ENCODE assay signal across 29 cellular contexts in the genomic region with DNA sequence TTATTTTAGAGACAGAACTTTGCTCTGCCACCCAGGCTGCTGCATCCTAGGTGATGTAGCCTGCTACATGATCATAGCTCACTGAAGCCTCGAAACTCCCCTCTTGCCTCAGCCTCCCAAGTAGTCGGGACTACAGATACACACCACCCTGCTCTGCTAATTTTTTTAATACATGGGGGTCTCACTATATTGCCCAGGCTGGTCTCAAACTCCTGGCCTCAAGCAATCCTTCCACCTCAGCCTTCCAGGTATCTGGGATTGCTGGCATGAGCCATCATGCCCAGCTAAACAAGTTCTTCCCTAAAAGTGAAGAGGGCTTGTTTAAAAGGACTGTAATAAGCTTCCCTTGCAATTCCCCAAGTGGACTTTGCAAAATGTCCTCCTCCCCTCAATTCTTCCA.
"Had no signal": no experiment of that assay in that cellular context is flagged by ENCODE, and none has a peak within 500 bp of the region (broad histone marks: within the 10 kb centered on the region; RNA-seq: fewer than 3 reads in every experiment).

No MANE protein-coding gene starts in this region.

- H3K9me3 ChIP-seq: left lung, neutrophil, right atrium auricular region, right lobe of liver, transverse colon, upper lobe of left lung had no signal

- H2AFZ ChIP-seq: hepatocyte, neural progenitor cell, parathyroid adenoma had no signal

- H3K4me2 ChIP-seq: hepatocyte, smooth muscle cell had no signal

- H3K4me1 ChIP-seq: left lung, parathyroid adenoma, right atrium auricular region, right lobe of liver, upper lobe of left lung had no signal

- H3K36me3 Mint-ChIP-seq: immature natural killer cell; mesothelial cell of epicardium; naive B cell; natural killer cell; neural progenitor cell; stimulated activated memory B cell treated with anti-CD40 and anti-IgM and Interleukin-4, amounts not matched to agents 10 μg/mL and 1 μg/mL and 100 μg/mL, for 72 hours had no signal

- H3K9me3 Mint-ChIP-seq: mesothelial cell of epicardium; naive B cell; nephron progenitor cell; neural progenitor cell; stimulated activated memory B cell treated with anti-CD40 and anti-IgM and Interleukin-4, amounts not matched to agents 10 μg/mL and 1 μg/mL and 100 μg/mL, for 72 hours; stimulated activated naive CD8-positive, alpha-beta T cell treated with anti-CD3 and anti-CD28 coated beads, Interleukin-15, amount 100 ng/mL, for 72 hours had no signal

- H3K27ac Mint-ChIP-seq: immature natural killer cell; mesothelial cell of epicardium; naive B cell; natural killer cell; nephron progenitor cell; stimulated activated memory B cell treated with anti-CD40 and anti-IgM and Interleukin-4, amounts not matched to agents 10 μg/mL and 1 μg/mL and 100 μg/mL, for 72 hours; stimulated activated naive CD8-positive, alpha-beta T cell treated with anti-CD3 and anti-CD28 coated beads, Interleukin-15, amount 100 ng/mL, for 72 hours had no signal

- DNase-seq: immature natural killer cell; kidney; left colon; left lung; naive B cell; natural killer cell; nephron progenitor cell; occipital lobe; right lobe of liver; stimulated activated CD4-positive, alpha-beta T cell treated with anti-CD3 and anti-CD28 coated beads, Interleukin-1b, Interleukin-23, amount 100 ng/mL, for 48 hours; stimulated activated CD4-positive, alpha-beta T cell treated with anti-CD3 and anti-CD28 coated beads, Interleukin-2, amount 100 ng/mL, for 48 hours; stimulated activated CD4-positive, alpha-beta T cell treated with anti-CD3 and anti-CD28 coated beads, Interleukin-4, amount 100 ng/mL, for 4 hours; stimulated activated CD8-positive, alpha-beta memory T cell treated with anti-CD3 and anti-CD28 coated beads, Interleukin-4, amount 100 ng/mL, for 48 hours; stimulated activated naive CD4-positive, alpha-beta T cell treated with Interleukin-2 at 50 U/mL for 16 hours; stimulated activated naive CD8-positive, alpha-beta T cell treated with anti-CD3 and anti-CD28 coated beads, Interleukin-15, amount 100 ng/mL, for 72 hours; substantia nigra; transverse colon; upper lobe of left lung had no signal

- ATAC-seq: left colon; left lung; natural killer cell; right lobe of liver; stimulated activated memory B cell treated with anti-CD40 and anti-IgM and Interleukin-4, amounts not matched to agents 10 μg/mL and 1 μg/mL and 100 μg/mL, for 72 hours; stimulated activated naive CD8-positive, alpha-beta T cell treated with anti-CD3 and anti-CD28 coated beads, Interleukin-15, amount 100 ng/mL, for 72 hours had no signal

- H3K79me2 ChIP-seq: hepatocyte, parathyroid adenoma had no signal

- H3K4me3 ChIP-seq: hepatocyte, left lung, lung, neural progenitor cell, right atrium auricular region, right lobe of liver, smooth muscle cell, transverse colon, upper lobe of left lung had no signal

- H3K36me3 ChIP-seq: left lung, neural progenitor cell, neutrophil, right atrium auricular region, right lobe of liver, transverse colon, upper lobe of left lung had no signal

- H3K4me1 Mint-ChIP-seq: immature natural killer cell; naive B cell; natural killer cell; stimulated activated memory B cell treated with anti-CD40 and anti-IgM and Interleukin-4, amounts not matched to agents 10 μg/mL and 1 μg/mL and 100 μg/mL, for 72 hours; stimulated activated naive CD8-positive, alpha-beta T cell treated with anti-CD3 and anti-CD28 coated beads, Interleukin-15, amount 100 ng/mL, for 72 hours had no signal

- H3K27me3 ChIP-seq: hepatocyte, left lung, neural progenitor cell, neutrophil, right atrium auricular region, right lobe of liver, transverse colon, upper lobe of left lung had no signal

- H3K27me3 Mint-ChIP-seq: naive B cell; stimulated activated memory B cell treated with anti-CD40 and anti-IgM and Interleukin-4, amounts not matched to agents 10 μg/mL and 1 μg/mL and 100 μg/mL, for 72 hours had no signal

- FAIRE-seq: islet of Langerhans, kidney, urothelium cell line had no signal

- H3K9ac ChIP-seq: neural progenitor cell, parathyroid adenoma had no signal

- H3K27ac ChIP-seq: hepatocyte, left lung, neural progenitor cell, neutrophil, parathyroid adenoma, right atrium auricular region, right lobe of liver, transverse colon, upper lobe of left lung had no signal

- H3K4me3 Mint-ChIP-seq: immature natural killer cell; mesothelial cell of epicardium; naive B cell; natural killer cell; nephron progenitor cell; neural progenitor cell; stimulated activated memory B cell treated with anti-CD40 and anti-IgM and Interleukin-4, amounts not matched to agents 10 μg/mL and 1 μg/mL and 100 μg/mL, for 72 hours; stimulated activated naive CD8-positive, alpha-beta T cell treated with anti-CD3 and anti-CD28 coated beads, Interleukin-15, amount 100 ng/mL, for 72 hours had no signal
